In genomic region chr4:129641179-129641578, GRCh38 we compare ENCODE assay signal across 8 cellular contexts.
DNase-seq lines count a peak whose midpoint lies in the region; ATAC-seq, FAIRE-seq and TF ChIP-seq lines count a peak whose summit lies in the region.

No MANE protein-coding gene starts in this region.

- 38 to 45% (median 42%) methylated on average over 5 of the region's 5 CpGs for WGBS in spleen, 5 donors

- H3K27ac ChIP-seq in Peyer's patch (no peak overlapping the region), spleen (no peak overlapping the region)

- H3K36me3 ChIP-seq in Peyer's patch (no peaks in the 10 kb centered on the region), spleen (no peaks in the 10 kb centered on the region)

- H3K9me3 Mint-ChIP-seq in activated naive CD8-positive, alpha-beta T cell treated with anti-CD3 and anti-CD28 coated beads, Interleukin-2, amount 50 U/mL, for 24 hours, result peaks cover 3% of the 10 kb centered on the region

- H3K4me1 ChIP-seq in Peyer's patch, result no peaks in the 10 kb centered on the region
- no peaks in the 10 kb centered on the region for H3K4me1 ChIP-seq in spleen

- TF ChIP-seq POLR2A in Peyer's patch (IDR thresholded peaks at IDR 0.05), result no peak
- TF ChIP-seq POLR2A in spleen (IDR thresholded peaks at IDR 0.05), result no peak

- peak; percentile 82 for FAIRE-seq in GM19239 (lab: Jason Lieb, UNC)

- no peak overlapping the region for H3K4me3 ChIP-seq in Peyer's patch
- no peak overlapping the region for H3K4me3 ChIP-seq in spleen

- H3K36me3 Mint-ChIP-seq in activated naive CD8-positive, alpha-beta T cell treated with anti-CD3 and anti-CD28 coated beads, Interleukin-2, amount 50 U/mL, for 24 hours (ENCODE audit: low read depth), result no peaks in the 10 kb centered on the region

- no peaks in the 10 kb centered on the region for H3K9me3 ChIP-seq in Peyer's patch
- H3K9me3 ChIP-seq in spleen, result no peaks in the 10 kb centered on the region

- peak; percentile 82 for ATAC-seq in HG03442 (IDR thresholded peaks at IDR 0.05; ENCODE audit: unreplicated experiment)
- no peak for ATAC-seq in activated naive CD8-positive, alpha-beta T cell treated with anti-CD3 and anti-CD28 coated beads, Interleukin-2, amount 50 U/mL, for 24 hours

- H3K27ac Mint-ChIP-seq in activated naive CD8-positive, alpha-beta T cell treated with anti-CD3 and anti-CD28 coated beads, Interleukin-2, amount 50 U/mL, for 24 hours, result no peak overlapping the region

- H3K4me1 Mint-ChIP-seq in activated naive CD8-positive, alpha-beta T cell treated with anti-CD3 and anti-CD28 coated beads, Interleukin-2, amount 50 U/mL, for 24 hours, result no peaks in the 10 kb centered on the region

- H3K27me3 ChIP-seq in Peyer's patch (no peaks in the 10 kb centered on the region), spleen (replicated peaks in 1 of 7) (no peaks in the 10 kb centered on the region)

- H3K27me3 Mint-ChIP-seq in activated naive CD8-positive, alpha-beta T cell treated with anti-CD3 and anti-CD28 coated beads, Interleukin-2, amount 50 U/mL, for 24 hours, result no peaks in the 10 kb centered on the region

- intact Hi-C loops in spleen (cut with DNase I; ENCODE audit: low total_unique reads), result loop anchor here (5.0 kb wide), 1 partner anchor 114 kb away; no protein-coding TSS in a partner anchor

- no peak overlapping the region for H3K4me3 Mint-ChIP-seq in activated naive CD8-positive, alpha-beta T cell treated with anti-CD3 and anti-CD28 coated beads, Interleukin-2, amount 50 U/mL, for 24 hours

- in situ Hi-C loops in Caki2 (cut with HindIII; ENCODE audit: low pct_unique_long_range_greater_than_20kb, low sequenced_read_pairs), result no loop called here

- DNase-seq in Caki2 (ENCODE audit: low read depth) (peak; percentile 27), GM19239 (ENCODE audit: insufficient read length, low spot score) (peak; percentile 1), Peyer's patch (peak in 2 of 3 donors; percentile 22 to 76), iPS DF 19.7 (ENCODE audit: low read depth, low spot score) (peak; percentile 33), spleen (no peak), OCI-M2 (lab: John Stamatoyannopoulos, UW; ENCODE audit: unreplicated experiment) (no peak)
- peak; percentile 40 for DNase-seq in activated naive CD8-positive, alpha-beta T cell treated with anti-CD3 and anti-CD28 coated beads, Interleukin-2, amount 50 U/mL, for 24 hours

- TF ChIP-seq CTCF in Peyer's patch (IDR thresholded peaks at IDR 0.05) (peak in 5 of 6 experiments; percentile 25 to 77 (median 66)), spleen (IDR thresholded peaks at IDR 0.05 in 8 of 11, conservative IDR thresholded peaks at IDR 0.05 in 3 of 11) (peak; percentile 34 to 85 (median 73))

Comparison
In these comparisons a context has a peak if more than half of its experiments do, and no peak if none do; other contexts are left out.
1. DNase-seq: peak in Caki2 (single experiment), GM19239 (single experiment), Peyer's patch (2 of 3), activated naive CD8-positive, alpha-beta T cell treated with anti-CD3 and anti-CD28 coated beads, Interleukin-2, amount 50 U/mL, for 24 hours (single experiment) and iPS DF 19.7 (single experiment); none in spleen (single experiment) and OCI-M2 (single experiment).